In the genomic region with DNA sequence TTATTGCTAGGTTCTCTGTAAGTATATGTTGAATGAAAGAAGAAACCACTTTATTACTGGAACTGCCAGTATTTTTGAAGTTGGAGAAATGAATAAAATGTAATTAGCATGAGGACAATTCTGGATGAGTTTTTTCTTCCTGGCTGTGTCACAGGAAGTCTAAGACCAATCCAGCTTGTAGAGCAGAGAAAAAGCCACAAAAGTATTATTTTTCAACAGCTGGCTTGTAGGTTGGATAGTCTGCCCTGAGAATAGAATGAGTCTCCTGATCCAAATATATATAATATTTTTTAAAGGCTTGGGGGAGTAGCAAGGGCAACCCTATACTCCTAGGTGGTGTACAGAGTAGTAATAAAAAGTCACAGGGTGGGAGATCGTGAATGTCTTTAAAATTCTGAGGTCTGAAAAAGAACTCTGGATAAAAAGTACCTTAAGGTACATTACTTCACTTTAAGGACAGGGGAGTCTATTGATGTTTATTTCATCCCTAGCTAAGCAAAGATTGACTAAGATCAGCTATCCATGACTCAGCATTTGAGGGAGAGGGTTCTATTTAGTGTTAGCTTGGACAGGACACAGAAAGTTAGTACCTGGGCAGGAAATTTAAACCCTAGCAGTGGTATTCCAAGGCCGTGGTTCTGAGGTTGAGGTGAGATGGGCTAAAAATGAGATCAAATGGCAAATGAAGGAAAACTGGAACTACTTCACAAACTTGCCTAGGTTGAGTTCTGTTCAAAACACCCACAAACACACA, we compare ENCODE assay signal across 14 cellular contexts. TPM values are rescaled to one million over a fixed set of nuclear protein-coding genes. Genes with fewer than 3 reads are reported as not detected.
DNase-seq lines count a peak whose midpoint lies in the region; ATAC-seq and TF ChIP-seq lines count a peak whose summit lies in the region.
"Had no signal": no experiment of that assay in that cellular context is flagged by ENCODE, and none has a peak within 500 bp of the region (broad histone marks: within the 10 kb centered on the region; RNA-seq: fewer than 3 reads in every experiment).

No MANE protein-coding gene starts in this region.

- H3K27ac ChIP-seq in left lung: peak overlapping the region in 1 of 2 donors; percentile 72
- no peak overlapping the region for H3K27ac ChIP-seq in smooth muscle cell (ENCODE audit: low read depth)
- no peak overlapping the region for H3K27ac ChIP-seq in substantia nigra (ENCODE audit: low read depth, low read length, poor library complexity, severe bottlenecking)

- intact Hi-C loops in left lung (cut with DNase I): no loop called here

- no peaks in the 10 kb centered on the region for H3K36me3 Mint-ChIP-seq in stimulated activated effector memory CD8-positive, alpha-beta T cell treated with anti-CD3 and anti-CD28 coated beads, Interleukin-12 subunit alpha, Interleukin-12 subunit beta, amount 100 ng/mL, for 72 hours
- H3K36me3 Mint-ChIP-seq: CD4-positive, CD25-positive, alpha-beta regulatory T cell; type B pancreatic cell had no signal

- H3K4me1 Mint-ChIP-seq in stimulated activated effector memory CD8-positive, alpha-beta T cell treated with anti-CD3 and anti-CD28 coated beads, Interleukin-12 subunit alpha, Interleukin-12 subunit beta, amount 100 ng/mL, for 72 hours: no peaks in the 10 kb centered on the region
- H3K4me1 Mint-ChIP-seq: CD4-positive, CD25-positive, alpha-beta regulatory T cell had no signal

- 78% methylated on average over 2 of the region's 2 CpGs for WGBS in smooth muscle cell (ENCODE audit: low lambda C conversion rate)

- ATAC-seq in left lung: peak; percentile 12
- ATAC-seq in stimulated activated effector memory CD8-positive, alpha-beta T cell treated with anti-CD3 and anti-CD28 coated beads, Interleukin-12 subunit alpha, Interleukin-12 subunit beta, amount 100 ng/mL, for 72 hours: no peak

- H3K36me3 ChIP-seq in left lung: no peaks in the 10 kb centered on the region
- no peaks in the 10 kb centered on the region for H3K36me3 ChIP-seq in smooth muscle cell (ENCODE audit: low read depth)
- H3K36me3 ChIP-seq: adrenal gland, Peyer's patch had no signal

- no peaks in the 10 kb centered on the region for H3F3A ChIP-seq in smooth muscle cell (ENCODE audit: low read depth)

- no peak overlapping the region for H3K9ac ChIP-seq in smooth muscle cell (ENCODE audit: low read depth)

- DNase-seq in H4 (ENCODE audit: low spot score): peak; percentile 25
- DNase-seq in choroid plexus epithelial cell (ENCODE audit: low read depth): peak; percentile 58
- DNase-seq in left lung: no peak
- no peak for DNase-seq in smooth muscle cell (lab: John Stamatoyannopoulos, UW; ENCODE audit: unreplicated experiment)
- DNase-seq in substantia nigra (lab: John Stamatoyannopoulos, UW): no peak
- no peak for DNase-seq in activated CD4-positive, CD25-positive, alpha-beta regulatory T cell (lab: John Stamatoyannopoulos, UW)
- no peak for DNase-seq in effector CD4-positive, alpha-beta T cell
- no peak for DNase-seq in stimulated activated effector memory CD8-positive, alpha-beta T cell treated with anti-CD3 and anti-CD28 coated beads, Interleukin-12 subunit alpha, Interleukin-12 subunit beta, amount 100 ng/mL, for 72 hours (ENCODE audit: low spot score in 2 of 2)
- DNase-seq: adrenal gland; CD4-positive, CD25-positive, alpha-beta regulatory T cell; kidney; nucleus accumbens; Peyer's patch had no signal

- peak overlapping the region; percentile 59 for H2AFZ ChIP-seq in smooth muscle cell (ENCODE audit: low read depth)

- no peak overlapping the region for H3K4me3 Mint-ChIP-seq in stimulated activated effector memory CD8-positive, alpha-beta T cell treated with anti-CD3 and anti-CD28 coated beads, Interleukin-12 subunit alpha, Interleukin-12 subunit beta, amount 100 ng/mL, for 72 hours
- H3K4me3 Mint-ChIP-seq: CD4-positive, CD25-positive, alpha-beta regulatory T cell; type B pancreatic cell had no signal

- H3K4me2 ChIP-seq in smooth muscle cell: no peak overlapping the region

- no peaks in the 10 kb centered on the region for H3K4me1 ChIP-seq in left lung
- H3K4me1 ChIP-seq in smooth muscle cell (ENCODE audit: low read depth): no peaks in the 10 kb centered on the region

- TF ChIP-seq CTCF in choroid plexus epithelial cell (conservative IDR thresholded peaks at IDR 0.05; ENCODE audit: low read depth, low read length): no peak
- TF ChIP-seq CTCF in left lung (IDR thresholded peaks at IDR 0.05): no peak
- no peak for TF ChIP-seq CTCF in smooth muscle cell (IDR thresholded peaks at IDR 0.05; ENCODE audit: borderline replicate concordance, insufficient read depth, poor library complexity, severe bottlenecking)

- H3K27ac Mint-ChIP-seq in stimulated activated effector memory CD8-positive, alpha-beta T cell treated with anti-CD3 and anti-CD28 coated beads, Interleukin-12 subunit alpha, Interleukin-12 subunit beta, amount 100 ng/mL, for 72 hours: no peak overlapping the region
- H3K27ac Mint-ChIP-seq: CD4-positive, CD25-positive, alpha-beta regulatory T cell; type B pancreatic cell had no signal

- H3K9me3 ChIP-seq in left lung: no peaks in the 10 kb centered on the region
- no peaks in the 10 kb centered on the region for H3K9me3 ChIP-seq in smooth muscle cell (replicated peaks; ENCODE audit: low read depth)
- H3K9me3 ChIP-seq: adrenal gland, Peyer's patch had no signal

- H3K9me3 Mint-ChIP-seq in stimulated activated effector memory CD8-positive, alpha-beta T cell treated with anti-CD3 and anti-CD28 coated beads, Interleukin-12 subunit alpha, Interleukin-12 subunit beta, amount 100 ng/mL, for 72 hours: no peaks in the 10 kb centered on the region
- H3K9me3 Mint-ChIP-seq: type B pancreatic cell had no signal

- H3K27me3 ChIP-seq in left lung (no peaks in the 10 kb centered on the region), smooth muscle cell (ENCODE audit: low read depth) (no peaks in the 10 kb centered on the region)
- H3K27me3 ChIP-seq: adrenal gland, Peyer's patch had no signal

- H3K79me2 ChIP-seq in smooth muscle cell (ENCODE audit: low read depth): no peaks in the 10 kb centered on the region

- no peaks in the 10 kb centered on the region for H4K20me1 ChIP-seq in smooth muscle cell (ENCODE audit: low read depth)

- H3K4me3 ChIP-seq in choroid plexus epithelial cell (ENCODE audit: low read depth, low read length) (no peak overlapping the region), left lung (no peak overlapping the region), smooth muscle cell (no peak overlapping the region)
- H3K4me3 ChIP-seq: adrenal gland, Peyer's patch had no signal

RNA-seq across cellular contexts. Expression of a gene that starts 31.7 kb away (rescaled TPM):
- total RNA-seq in H4 (2014; rRNA removed; shearing (Covaris generic)): 2.2 and 3.8 TPM in 2 replicates
- total RNA-seq in left lung: 100 to 1,000 TPM; 104 to 153 TPM
- total RNA-seq in smooth muscle cell: 10.5 and 15.2 TPM in 2 replicates
- 8.7 and 9.1 TPM in 2 replicates for polyA plus RNA-seq in smooth muscle cell

Comparison
In these comparisons a context has a peak if more than half of its experiments do, and no peak if none do; other contexts are left out.
1. DNase-seq: peak in H4 (single experiment) and choroid plexus epithelial cell (single experiment); none in left lung (0 of 2), smooth muscle cell (single experiment), substantia nigra (0 of 49), activated CD4-positive, CD25-positive, alpha-beta regulatory T cell (0 of 4), effector CD4-positive, alpha-beta T cell (single experiment) and stimulated activated effector memory CD8-positive, alpha-beta T cell treated with anti-CD3 and anti-CD28 coated beads, Interleukin-12 subunit alpha, Interleukin-12 subunit beta, amount 100 ng/mL, for 72 hours (0 of 2).